Comparison of ENCODE assay signal across 29 cellular contexts in the genomic region with DNA sequence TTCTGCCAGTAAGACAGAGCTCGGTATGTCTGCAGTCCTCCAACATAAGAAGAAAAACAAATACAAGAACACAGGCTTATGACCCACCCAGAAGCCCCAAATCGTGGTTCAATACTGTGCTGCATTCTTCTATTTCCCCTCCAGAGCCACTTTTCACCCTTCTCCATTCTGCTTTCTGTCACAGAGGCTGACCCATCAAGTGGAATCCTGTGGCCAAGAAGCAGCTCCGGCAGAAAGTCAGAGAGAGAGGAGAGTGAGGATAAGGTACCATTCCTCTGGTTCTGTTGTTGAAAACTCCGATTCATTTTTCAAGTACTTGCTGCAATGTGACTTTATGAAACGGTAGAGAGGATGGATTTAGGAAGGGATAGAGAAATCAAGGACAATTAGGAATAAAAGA. TPM values are rescaled to one million over a fixed set of nuclear protein-coding genes. Genes with fewer than 3 reads are reported as not detected.
"Had no signal": no experiment of that assay in that cellular context is flagged by ENCODE, and none has a peak within 500 bp of the region (broad histone marks: within the 10 kb centered on the region; RNA-seq: fewer than 3 reads in every experiment).

No MANE protein-coding gene starts in this region.

- H3K27ac ChIP-seq: brain microvascular endothelial cell, coronary artery, VCaP had no signal

- ATAC-seq: activated CD8-positive, alpha-beta T cell treated with anti-CD3 and anti-CD28 coated beads for 36 hours; activated T-cell treated with anti-CD3 and anti-CD28 coated beads, Interleukin-2, amount 50 U/mL, for 4 hours; activated T-helper 17 cell treated with anti-CD3 and anti-CD28 coated beads, Interleukin-2, amount 50 U/mL, for 72 hours; esophagus mucosa; WTC11 had no signal

- H3K4me3 ChIP-seq: coronary artery, dorsolateral prefrontal cortex had no signal

- DNase-seq: activated CD4-positive, alpha-beta T cell treated with anti-CD3 and anti-CD28 coated beads for 1 hour; activated CD4-positive, alpha-beta T cell treated with anti-CD3 and anti-CD28 coated beads for 48 hours; activated CD4-positive, alpha-beta T cell treated with anti-CD3 and anti-CD28 coated beads, Interleukin-2, amount 50 U/mL, for 1 hour; activated CD4-positive, alpha-beta T cell treated with anti-CD3 and anti-CD28 coated beads, Interleukin-2, amount 50 U/mL, for 48 hours; activated CD8-positive, alpha-beta memory T cell treated with anti-CD3 and anti-CD28 coated beads for 24 hours; activated CD8-positive, alpha-beta T cell treated with anti-CD3 and anti-CD28 coated beads for 36 hours; activated effector memory CD4-positive, alpha-beta T cell treated with Interleukin-2 at 50 U/mL for 16 hours; activated gamma-delta T cell treated with Interleukin-2 at 50 U/mL for 16 hours; activated naive CD4-positive, alpha-beta T cell treated with anti-CD3 and anti-CD28 coated beads, Interleukin-2, amount 50 U/mL, for 16 hours; activated naive CD4-positive, alpha-beta T cell treated with Interleukin-2 at 50 U/mL for 16 hours; activated T-cell treated with anti-CD3 and anti-CD28 coated beads, Interleukin-2, amount 50 U/mL, for 4 hours; amniotic stem cell; anterior cingulate cortex; brain microvascular endothelial cell; dorsolateral prefrontal cortex; effector memory CD4-positive, alpha-beta T cell; endodermal cell; foreskin fibroblast; head of caudate nucleus; T-helper 2 cell had no signal

- H3K27me3 ChIP-seq: brain microvascular endothelial cell, dorsolateral prefrontal cortex had no signal

- FAIRE-seq: astrocyte, bronchial epithelial cell, frontal cortex had no signal

RNA-seq across cellular contexts. Expression of a gene that starts 56.4 kb away (rescaled TPM):
- total RNA-seq: activated CD8-positive, alpha-beta T cell treated with anti-CD3 and anti-CD28 coated beads for 36 hours; activated T-cell treated with anti-CD3 and anti-CD28 coated beads, Interleukin-2, amount 50 U/mL, for 4 hours; activated T-helper 17 cell treated with anti-CD3 and anti-CD28 coated beads, Interleukin-2, amount 50 U/mL, for 72 hours; endodermal cell; T-helper 1 cell treated with Interleukin-12 subunit alpha and Interleukin-12 subunit beta and Interleukin-4 antibody, amounts not matched to agents 30 ng/mL and 1 ng/mL, for 36 hours had no signal
